Comparison of ENCODE assay signal across 8 cellular contexts in genomic region chr6:79813854-79814477, GRCh38.
A peak's percentile ranks its signal among the peaks of the same experiment; 100 is the strongest.
DNase-seq lines count a peak whose midpoint lies in the region; ATAC-seq and TF ChIP-seq lines count a peak whose summit lies in the region.

No MANE protein-coding gene starts in this region.

- peak; percentile 77 for TF ChIP-seq CTCF in GM12874 (IDR thresholded peaks at IDR 0.05; ENCODE audit: insufficient read depth, low read depth, low read length)

- DNase-seq in 8988T (peak; percentile 10), NCI-H1092 (lab: John Stamatoyannopoulos, UW) (peak; percentile 71), T1000 (lab: John Stamatoyannopoulos, UW) (peak; percentile 58), astrocyte of the hippocampus (ENCODE audit: low read depth, low spot score) (peak; percentile 86), iPS-NIHi7 (ENCODE audit: extremely low spot score) (peak; percentile 67)
- DNase-seq in stimulated activated CD4-positive, alpha-beta T cell treated with anti-CD3 and anti-CD28 coated beads, Interleukin-15, amount 100 ng/mL, for 1 hour (ENCODE audit: low read depth in 1 of 2, low spot score in 1 of 2) = peak; percentile 21 to 37

- ATAC-seq in HG02642 (IDR thresholded peaks at IDR 0.05; ENCODE audit: poor library complexity, unreplicated experiment) = peak; percentile 93

Comparison
In these comparisons a context has a peak if more than half of its experiments do, and no peak if none do; other contexts are left out.
1. Peak in every context shown above with its lines: DNase-seq and ATAC-seq.
2. DNase-seq: peak in every context shown above with its lines; median percentile 86 in astrocyte of the hippocampus; 71 in NCI-H1092; 67 in iPS-NIHi7; 58 in T1000; 29 in stimulated activated CD4-positive, alpha-beta T cell treated with anti-CD3 and anti-CD28 coated beads, Interleukin-15, amount 100 ng/mL, for 1 hour; 10 in 8988T.